Comparison of ENCODE assay signal across 8 cellular contexts in genomic region chr2:136008205-136008865, GRCh38. TPM values are rescaled to one million over a fixed set of nuclear protein-coding genes. Genes with fewer than 3 reads are reported as not detected.
DNase-seq lines count a peak whose midpoint lies in the region; ATAC-seq and TF ChIP-seq lines count a peak whose summit lies in the region.

No MANE protein-coding gene starts in this region.

- H3K27ac Mint-ChIP-seq in activated CD4-positive, alpha-beta T cell treated with anti-CD3 and anti-CD28 coated beads, Interleukin-2, amount 10 ng/mL, durations not matched to agents 7 days and 5 days, result peak overlapping the region; percentile 96
- H3K27ac Mint-ChIP-seq in progenitor cell of endocrine pancreas, result no peak overlapping the region
- H3K27ac Mint-ChIP-seq in WTC11, result no peak overlapping the region

- peak overlapping the region; percentile 36 for H3K4me3 Mint-ChIP-seq in activated CD4-positive, alpha-beta T cell treated with anti-CD3 and anti-CD28 coated beads, Interleukin-2, amount 10 ng/mL, durations not matched to agents 7 days and 5 days
- H3K4me3 Mint-ChIP-seq in progenitor cell of endocrine pancreas (ENCODE audit: low read depth) (no peak overlapping the region), WTC11 (no peak overlapping the region)

- peak; percentile 82 for DNase-seq in activated CD4-positive, alpha-beta T cell treated with anti-CD3 and anti-CD28 coated beads, Interleukin-2, amount 10 ng/mL, durations not matched to agents 7 days and 5 days
- peak; percentile 91 for DNase-seq in cardiac septum (ENCODE audit: low spot score)
- peak; percentile 39 for DNase-seq in stimulated activated CD8-positive, alpha-beta memory T cell treated with anti-CD3 and anti-CD28 coated beads, Interleukin-4, amount 100 ng/mL, for 24 hours (ENCODE audit: low read depth)
- no peak for DNase-seq in progenitor cell of endocrine pancreas (ENCODE audit: low spot score, unreplicated experiment)
- DNase-seq in WTC11 (ENCODE audit: low spot score), result no peak

- peak; percentile 52 for ATAC-seq in HG03196 (IDR thresholded peaks at IDR 0.05; ENCODE audit: unreplicated experiment)
- no peak for ATAC-seq in GM21528 (IDR thresholded peaks at IDR 0.05; ENCODE audit: low FRiP score, unreplicated experiment)
- no peak for ATAC-seq in GM21737 (IDR thresholded peaks at IDR 0.05; ENCODE audit: unreplicated experiment)
- ATAC-seq in WTC11, result no peak

- intact Hi-C loops in cardiac septum (cut with DNase I), result no loop called here

- H3K36me3 Mint-ChIP-seq in activated CD4-positive, alpha-beta T cell treated with anti-CD3 and anti-CD28 coated beads, Interleukin-2, amount 10 ng/mL, durations not matched to agents 7 days and 5 days (ENCODE audit: low read depth), result peaks cover 17% of the 10 kb centered on the region
- H3K36me3 Mint-ChIP-seq in progenitor cell of endocrine pancreas (ENCODE audit: insufficient read depth) (peaks cover 2% of the 10 kb centered on the region), WTC11 (peaks cover 13% of the 10 kb centered on the region)

- peaks cover 8% of the 10 kb centered on the region for H3K9me3 Mint-ChIP-seq in activated CD4-positive, alpha-beta T cell treated with anti-CD3 and anti-CD28 coated beads, Interleukin-2, amount 10 ng/mL, durations not matched to agents 7 days and 5 days
- H3K9me3 Mint-ChIP-seq in progenitor cell of endocrine pancreas (ENCODE audit: low read depth) (no peaks in the 10 kb centered on the region), WTC11 (peaks cover 13% of the 10 kb centered on the region)

- peaks cover 57% of the 10 kb centered on the region for H3K4me1 Mint-ChIP-seq in activated CD4-positive, alpha-beta T cell treated with anti-CD3 and anti-CD28 coated beads, Interleukin-2, amount 10 ng/mL, durations not matched to agents 7 days and 5 days
- H3K4me1 Mint-ChIP-seq in progenitor cell of endocrine pancreas (ENCODE audit: low read depth), result peaks cover 5% of the 10 kb centered on the region
- H3K4me1 Mint-ChIP-seq in WTC11, result peaks cover 27% of the 10 kb centered on the region

- no peaks in the 10 kb centered on the region for H3K27me3 Mint-ChIP-seq in activated CD4-positive, alpha-beta T cell treated with anti-CD3 and anti-CD28 coated beads, Interleukin-2, amount 10 ng/mL, durations not matched to agents 7 days and 5 days
- no peaks in the 10 kb centered on the region for H3K27me3 Mint-ChIP-seq in progenitor cell of endocrine pancreas
- no peaks in the 10 kb centered on the region; the same call in 1 of the 2 replicates for H3K27me3 Mint-ChIP-seq in WTC11 (ENCODE audit: low read depth)

- POLR2A ChIA-PET in activated CD4-positive, alpha-beta T cell treated with anti-CD3 and anti-CD28 coated beads, Interleukin-2, amount 10 ng/mL, durations not matched to agents 7 days and 5 days (lab: Charles Lee), result interaction anchor here (1.1 kb wide), 1 partner anchor 42 kb away, joined by 4 read pairs; no protein-coding TSS in a partner anchor
- POLR2A ChIA-PET in WTC11 (lab: Charles Lee), result interaction anchor here (1.0 kb wide), 1 partner anchor 11 kb away, joined by 3 read pairs; no protein-coding TSS in a partner anchor

- CTCF ChIA-PET in activated CD4-positive, alpha-beta T cell treated with anti-CD3 and anti-CD28 coated beads, Interleukin-2, amount 10 ng/mL, durations not matched to agents 7 days and 5 days (lab: Charles Lee), result interaction anchor here (0.7 to 1.3 kb wide), 7 partner anchors 9 to 147 kb away, joined by 3 read pairs; no protein-coding TSS in a partner anchor
- CTCF ChIA-PET in WTC11 (lab: Charles Lee), result interaction anchor here (2.0 kb wide), 1 partner anchor 11 kb away, joined by 6 read pairs; no protein-coding TSS in a partner anchor

- TF ChIP-seq CTCF in progenitor cell of endocrine pancreas (IDR thresholded peaks at IDR 0.05; ENCODE audit: unreplicated experiment) (no peak), WTC11 (IDR thresholded peaks at IDR 0.05) (no peak)

TF ChIP-seq in WTC11, 78 proteins besides CTCF, POLR2A, EP300 and RAD21:
- TF ChIP-seq, protein P1, sequence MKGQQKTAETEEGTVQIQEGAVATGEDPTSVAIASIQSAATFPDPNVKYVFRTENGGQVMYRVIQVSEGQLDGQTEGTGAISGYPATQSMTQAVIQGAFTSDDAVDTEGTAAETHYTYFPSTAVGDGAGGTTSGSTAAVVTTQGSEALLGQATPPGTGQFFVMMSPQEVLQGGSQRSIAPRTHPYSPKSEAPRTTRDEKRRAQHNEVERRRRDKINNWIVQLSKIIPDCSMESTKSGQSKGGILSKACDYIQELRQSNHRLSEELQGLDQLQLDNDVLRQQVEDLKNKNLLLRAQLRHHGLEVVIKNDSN (CRISPR knock-in tag; IDR thresholded peaks at IDR 0.05), result no peak
- TF ChIP-seq FOXJ3 (CRISPR knock-in tag; IDR thresholded peaks at IDR 0.05; ENCODE audit: borderline replicate concordance), result no peak
- TF ChIP-seq E2F4 (CRISPR knock-in tag; IDR thresholded peaks at IDR 0.05; ENCODE audit: borderline replicate concordance, low read depth), result no peak
- TF ChIP-seq NFATC4 (CRISPR knock-in tag; IDR thresholded peaks at IDR 0.05), result no peak
- no peak for TF ChIP-seq GRHL2 (CRISPR knock-in tag; IDR thresholded peaks at IDR 0.05; ENCODE audit: insufficient replicate concordance, severe bottlenecking)
- no peak for TF ChIP-seq E2F5 (CRISPR knock-in tag; IDR thresholded peaks at IDR 0.05)
- no peak for TF ChIP-seq GABPB1 (CRISPR knock-in tag; IDR thresholded peaks at IDR 0.05)
- TF ChIP-seq CREB1 (CRISPR knock-in tag; IDR thresholded peaks at IDR 0.05), result no peak
- TF ChIP-seq MAX (CRISPR knock-in tag; IDR thresholded peaks at IDR 0.05), result no peak
- TF ChIP-seq GTF2I (CRISPR knock-in tag; conservative IDR thresholded peaks at IDR 0.05), result no peak
- TF ChIP-seq OVOL2 (CRISPR knock-in tag; IDR thresholded peaks at IDR 0.05; ENCODE audit: borderline replicate concordance), result no peak
- no peak for TF ChIP-seq ATF3 (CRISPR knock-in tag; conservative IDR thresholded peaks at IDR 0.05)
- TF ChIP-seq JUN (CRISPR knock-in tag; IDR thresholded peaks at IDR 0.05), result no peak
- TF ChIP-seq CBFB (CRISPR knock-in tag; IDR thresholded peaks at IDR 0.05; ENCODE audit: low read depth), result no peak
- TF ChIP-seq NFE2L1 (CRISPR knock-in tag; IDR thresholded peaks at IDR 0.05), result no peak
- no peak for TF ChIP-seq ZNF423 (CRISPR knock-in tag; IDR thresholded peaks at IDR 0.05)

RNA-seq across cellular contexts. Expression of gene DARS1, which starts 22.9 kb away (rescaled TPM):
- 10 to 100 TPM; 90.8 to 90.9 TPM for total RNA-seq in activated CD4-positive, alpha-beta T cell treated with anti-CD3 and anti-CD28 coated beads, Interleukin-2, amount 10 ng/mL, durations not matched to agents 7 days and 5 days
- total RNA-seq in cardiac septum (52.9 TPM), progenitor cell of endocrine pancreas (65.0 and 69.7 TPM in 2 replicates), WTC11 (2021) (80.9 to 95.5 TPM (median 91.7 TPM) in 3 replicates)

Comparison
In these comparisons a context has a peak if more than half of its experiments do, and no peak if none do; other contexts are left out.
1. DNase-seq: peak in activated CD4-positive, alpha-beta T cell treated with anti-CD3 and anti-CD28 coated beads, Interleukin-2, amount 10 ng/mL, durations not matched to agents 7 days and 5 days (single experiment), cardiac septum (single experiment) and stimulated activated CD8-positive, alpha-beta memory T cell treated with anti-CD3 and anti-CD28 coated beads, Interleukin-4, amount 100 ng/mL, for 24 hours (single experiment); none in progenitor cell of endocrine pancreas (single experiment) and WTC11 (single experiment).